In genomic region chr21:29989634-29990234, GRCh38 we compare ENCODE assay signal across 35 cellular contexts. TPM values are rescaled to one million over a fixed set of nuclear protein-coding genes. Genes with fewer than 3 reads are reported as not detected.
"Had no signal": no experiment of that assay in that cellular context is flagged by ENCODE, and none has a peak within 500 bp of the region (broad histone marks: within the 10 kb centered on the region; RNA-seq: fewer than 3 reads in every experiment).

No MANE protein-coding gene starts in this region.

- H3K4me3 ChIP-seq: ascending aorta, gastrocnemius medialis, hepatocyte, ovary, sigmoid colon, thoracic aorta had no signal

- H3K4me3 Mint-ChIP-seq: activated naive CD4-positive, alpha-beta T cell treated with anti-CD3 and anti-CD28 coated beads, Interleukin-2, amount 10 ng/mL, durations not matched to agents 7 days and 5 days; activated naive CD8-positive, alpha-beta T cell treated with anti-CD3 and anti-CD28 coated beads, Interleukin-2, amount 10 ng/mL, durations not matched to agents 7 days and 5 days; brain; nephron; stimulated activated effector memory CD8-positive, alpha-beta T cell treated with anti-CD3 and anti-CD28 coated beads, Interleukin-12 subunit alpha, Interleukin-12 subunit beta, amount 100 ng/mL, for 72 hours; stimulated activated naive CD8-positive, alpha-beta T cell treated with anti-CD3 and anti-CD28 coated beads, Interleukin-15, Interleukin-2, amounts not matched to agents 100 ng/mL and 50 ng/mL, for 24 hours; T-cell; T-helper 2 cell treated with Interferon-gamma antibody and Interleukin-4, amounts not matched to agents 5 μg/mL and 100 μg/mL, for 36 hours had no signal

- FAIRE-seq: endothelial cell of umbilical vein, kidney, small intestine, urothelium cell line had no signal

- H3K36me3 Mint-ChIP-seq: activated naive CD4-positive, alpha-beta T cell treated with anti-CD3 and anti-CD28 coated beads, Interleukin-2, amount 10 ng/mL, durations not matched to agents 7 days and 5 days; activated naive CD8-positive, alpha-beta T cell treated with anti-CD3 and anti-CD28 coated beads, Interleukin-2, amount 10 ng/mL, durations not matched to agents 7 days and 5 days; brain; stimulated activated effector memory CD8-positive, alpha-beta T cell treated with anti-CD3 and anti-CD28 coated beads, Interleukin-12 subunit alpha, Interleukin-12 subunit beta, amount 100 ng/mL, for 72 hours; T-cell had no signal

- H3K36me3 ChIP-seq: ascending aorta, gastrocnemius medialis, neutrophil, ovary, sigmoid colon, thoracic aorta had no signal

- H3K4me1 Mint-ChIP-seq: activated naive CD4-positive, alpha-beta T cell treated with anti-CD3 and anti-CD28 coated beads, Interleukin-2, amount 10 ng/mL, durations not matched to agents 7 days and 5 days; activated naive CD8-positive, alpha-beta T cell treated with anti-CD3 and anti-CD28 coated beads, Interleukin-2, amount 10 ng/mL, durations not matched to agents 7 days and 5 days; nephron; stimulated activated effector memory CD8-positive, alpha-beta T cell treated with anti-CD3 and anti-CD28 coated beads, Interleukin-12 subunit alpha, Interleukin-12 subunit beta, amount 100 ng/mL, for 72 hours; T-cell had no signal

- H3K27ac Mint-ChIP-seq: activated naive CD4-positive, alpha-beta T cell treated with anti-CD3 and anti-CD28 coated beads, Interleukin-2, amount 10 ng/mL, durations not matched to agents 7 days and 5 days; activated naive CD8-positive, alpha-beta T cell treated with anti-CD3 and anti-CD28 coated beads, Interleukin-2, amount 10 ng/mL, durations not matched to agents 7 days and 5 days; brain; nephron; progenitor cell of endocrine pancreas; stimulated activated effector memory CD8-positive, alpha-beta T cell treated with anti-CD3 and anti-CD28 coated beads, Interleukin-12 subunit alpha, Interleukin-12 subunit beta, amount 100 ng/mL, for 72 hours; stimulated activated naive CD8-positive, alpha-beta T cell treated with anti-CD3 and anti-CD28 coated beads, Interleukin-15, Interleukin-2, amounts not matched to agents 100 ng/mL and 50 ng/mL, for 24 hours; T-cell; T-helper 2 cell treated with Interferon-gamma antibody and Interleukin-4, amounts not matched to agents 5 μg/mL and 100 μg/mL, for 36 hours had no signal

- H3K27me3 ChIP-seq: ascending aorta, gastrocnemius medialis, hepatocyte, neutrophil, ovary, sigmoid colon had no signal

- DNase-seq: activated CD4-positive, alpha-beta T cell treated with anti-CD3 and anti-CD28 coated beads for 4 hours; activated CD4-positive, alpha-beta T cell treated with anti-CD3 and anti-CD28 coated beads, Interleukin-2, amount 50 U/mL, for 48 hours; activated CD4-positive, CD25-positive, alpha-beta regulatory T cell; activated CD8-positive, alpha-beta memory T cell treated with anti-CD3 and anti-CD28 coated beads for 24 hours; activated gamma-delta T cell; activated naive CD4-positive, alpha-beta T cell treated with anti-CD3 and anti-CD28 coated beads, Interleukin-2, amount 10 ng/mL, durations not matched to agents 7 days and 5 days; activated naive CD8-positive, alpha-beta T cell treated with anti-CD3 and anti-CD28 coated beads, Interleukin-2, amount 10 ng/mL, durations not matched to agents 7 days and 5 days; activated T-cell treated with anti-CD3 and anti-CD28 coated beads, Interleukin-2, amount 50 U/mL, for 1 hour; caudate nucleus; gastrocnemius medialis; glutamatergic neuron; kidney; left colon; mammary epithelial cell; ovary; retina; sigmoid colon; small intestine; stimulated activated CD4-positive, alpha-beta T cell treated with anti-CD3 and anti-CD28 coated beads, Interleukin-4, amount 100 ng/mL, for 24 hours; T-cell; trophoblast cell had no signal

- H3K27me3 Mint-ChIP-seq: activated naive CD4-positive, alpha-beta T cell treated with anti-CD3 and anti-CD28 coated beads, Interleukin-2, amount 10 ng/mL, durations not matched to agents 7 days and 5 days; activated naive CD8-positive, alpha-beta T cell treated with anti-CD3 and anti-CD28 coated beads, Interleukin-2, amount 10 ng/mL, durations not matched to agents 7 days and 5 days; progenitor cell of endocrine pancreas; stimulated activated naive CD8-positive, alpha-beta T cell treated with anti-CD3 and anti-CD28 coated beads, Interleukin-15, Interleukin-2, amounts not matched to agents 100 ng/mL and 50 ng/mL, for 24 hours had no signal

- ATAC-seq: esophagus mucosa; gastrocnemius medialis; left colon; stimulated activated effector memory CD8-positive, alpha-beta T cell treated with anti-CD3 and anti-CD28 coated beads, Interleukin-12 subunit alpha, Interleukin-12 subunit beta, amount 100 ng/mL, for 72 hours; T-cell had no signal

RNA-seq across cellular contexts. Expression of gene GRIK1, which starts 49.9 kb away (rescaled TPM):
- total RNA-seq: activated naive CD8-positive, alpha-beta T cell treated with anti-CD3 and anti-CD28 coated beads, Interleukin-2, amount 10 ng/mL, durations not matched to agents 7 days and 5 days; ascending aorta; endothelial cell of umbilical vein; esophagus mucosa; kidney; mammary epithelial cell; mucosa of gallbladder; T-cell had no signal
